ENCODE assay signal across 1 cellular context in genomic region chr11:1772270-1773130, GRCh38.
TF ChIP-seq lines count a peak whose summit lies in the region.

No MANE protein-coding gene starts in this region.

TF ChIP-seq in K562, 482 proteins besides CTCF, POLR2A, EP300 and RAD21 (continued from another document and continues in another):
- TF ChIP-seq ZNF518B (CRISPR knock-in tag; IDR thresholded peaks at IDR 0.05) (no peak), STAT5A (IDR thresholded peaks at IDR 0.05; ENCODE audit: borderline replicate concordance, low read length) (no peak), ZNF407 (IDR thresholded peaks at IDR 0.05; ENCODE audit: low read depth) (no peak), SMARCB1 (IDR thresholded peaks at IDR 0.05; ENCODE audit: insufficient read length, low read depth) (no peak), MXI1 (IDR thresholded peaks at IDR 0.05; ENCODE audit: low read depth, low read length) (no peak), ESRRA (IDR thresholded peaks at IDR 0.05; ENCODE audit: borderline replicate concordance, low read depth) (peak; percentile 86), ELK3 (CRISPR knock-in tag; IDR thresholded peaks at IDR 0.05) (no peak), FUS (optimal IDR thresholded peaks at IDR 0.05; ENCODE audit: low read depth, low read length) (no peak), ZNF696 (CRISPR knock-in tag; conservative IDR thresholded peaks at IDR 0.05) (no peak), ZFP1 (CRISPR knock-in tag; IDR thresholded peaks at IDR 0.05) (no peak), CHD1 (IDR thresholded peaks at IDR 0.05; ENCODE audit: low read length) (no peak), MTA2 (IDR thresholded peaks at IDR 0.05; ENCODE audit: low read depth) (no peak), ZNF23 (CRISPR knock-in tag; IDR thresholded peaks at IDR 0.05) (no peak), ZNF316 (IDR thresholded peaks at IDR 0.05) (peak; percentile 100), IRF1 (CRISPR knock-in tag; IDR thresholded peaks at IDR 0.05; ENCODE audit: borderline replicate concordance) (no peak), PTBP1 (IDR thresholded peaks at IDR 0.05; ENCODE audit: low read depth, low read length) (no peak), HNRNPH1 (optimal IDR thresholded peaks at IDR 0.05; ENCODE audit: low read depth, low read length) (no peak), CC2D1A (IDR thresholded peaks at IDR 0.05) (no peak), FOXJ3 (CRISPR knock-in tag; IDR thresholded peaks at IDR 0.05) (no peak), SP2 (IDR thresholded peaks at IDR 0.05; ENCODE audit: extremely low read depth, low read depth, low read length, poor library complexity, severe bottlenecking) (no peak), CBFA2T2 (conservative IDR thresholded peaks at IDR 0.05) (peak; percentile 7; the same call in 1 of the 2 replicates), SAP30 (IDR thresholded peaks at IDR 0.05; ENCODE audit: borderline replicate concordance, insufficient read depth, low read depth, low read length, poor library complexity, severe bottlenecking) (no peak), HIVEP1 (CRISPR knock-in tag; IDR thresholded peaks at IDR 0.05) (no peak), PHF8 (IDR thresholded peaks at IDR 0.05; ENCODE audit: borderline replicate concordance, low read length) (peak; percentile 33; the same call in 1 of the 2 replicates), BMI1 (IDR thresholded peaks at IDR 0.05; ENCODE audit: low read length) (no peak), HLTF (IDR thresholded peaks at IDR 0.05) (peak; percentile 57; the same call in 1 of the 2 replicates), ZNF398 (CRISPR knock-in tag; IDR thresholded peaks at IDR 0.05) (no peak), EWSR1 (IDR thresholded peaks at IDR 0.05; ENCODE audit: borderline replicate concordance, low read depth, partially characterized antibody) (no peak), ZKSCAN3 (CRISPR knock-in tag; IDR thresholded peaks at IDR 0.05) (no peak), MTA1 (IDR thresholded peaks at IDR 0.05; ENCODE audit: borderline replicate concordance) (peak; percentile 63; the same call in 1 of the 2 replicates), ILK (tag; IDR thresholded peaks at IDR 0.05; ENCODE audit: borderline replicate concordance, low read depth) (no peak), XRCC4 (IDR thresholded peaks at IDR 0.05; ENCODE audit: extremely low read depth, insufficient read depth, insufficient read length) (no peak)
- TF ChIP-seq, protein P1, sequence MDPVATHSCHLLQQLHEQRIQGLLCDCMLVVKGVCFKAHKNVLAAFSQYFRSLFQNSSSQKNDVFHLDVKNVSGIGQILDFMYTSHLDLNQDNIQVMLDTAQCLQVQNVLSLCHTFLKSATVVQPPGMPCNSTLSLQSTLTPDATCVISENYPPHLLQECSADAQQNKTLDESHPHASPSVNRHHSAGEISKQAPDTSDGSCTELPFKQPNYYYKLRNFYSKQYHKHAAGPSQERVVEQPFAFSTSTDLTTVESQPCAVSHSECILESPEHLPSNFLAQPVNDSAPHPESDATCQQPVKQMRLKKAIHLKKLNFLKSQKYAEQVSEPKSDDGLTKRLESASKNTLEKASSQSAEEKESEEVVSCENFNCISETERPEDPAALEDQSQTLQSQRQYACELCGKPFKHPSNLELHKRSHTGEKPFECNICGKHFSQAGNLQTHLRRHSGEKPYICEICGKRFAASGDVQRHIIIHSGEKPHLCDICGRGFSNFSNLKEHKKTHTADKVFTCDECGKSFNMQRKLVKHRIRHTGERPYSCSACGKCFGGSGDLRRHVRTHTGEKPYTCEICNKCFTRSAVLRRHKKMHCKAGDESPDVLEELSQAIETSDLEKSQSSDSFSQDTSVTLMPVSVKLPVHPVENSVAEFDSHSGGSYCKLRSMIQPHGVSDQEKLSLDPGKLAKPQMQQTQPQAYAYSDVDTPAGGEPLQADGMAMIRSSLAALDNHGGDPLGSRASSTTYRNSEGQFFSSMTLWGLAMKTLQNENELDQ (CRISPR knock-in tag; IDR thresholded peaks at IDR 0.05; ENCODE audit: borderline replicate concordance): no peak
- TF ChIP-seq, protein P2, sequence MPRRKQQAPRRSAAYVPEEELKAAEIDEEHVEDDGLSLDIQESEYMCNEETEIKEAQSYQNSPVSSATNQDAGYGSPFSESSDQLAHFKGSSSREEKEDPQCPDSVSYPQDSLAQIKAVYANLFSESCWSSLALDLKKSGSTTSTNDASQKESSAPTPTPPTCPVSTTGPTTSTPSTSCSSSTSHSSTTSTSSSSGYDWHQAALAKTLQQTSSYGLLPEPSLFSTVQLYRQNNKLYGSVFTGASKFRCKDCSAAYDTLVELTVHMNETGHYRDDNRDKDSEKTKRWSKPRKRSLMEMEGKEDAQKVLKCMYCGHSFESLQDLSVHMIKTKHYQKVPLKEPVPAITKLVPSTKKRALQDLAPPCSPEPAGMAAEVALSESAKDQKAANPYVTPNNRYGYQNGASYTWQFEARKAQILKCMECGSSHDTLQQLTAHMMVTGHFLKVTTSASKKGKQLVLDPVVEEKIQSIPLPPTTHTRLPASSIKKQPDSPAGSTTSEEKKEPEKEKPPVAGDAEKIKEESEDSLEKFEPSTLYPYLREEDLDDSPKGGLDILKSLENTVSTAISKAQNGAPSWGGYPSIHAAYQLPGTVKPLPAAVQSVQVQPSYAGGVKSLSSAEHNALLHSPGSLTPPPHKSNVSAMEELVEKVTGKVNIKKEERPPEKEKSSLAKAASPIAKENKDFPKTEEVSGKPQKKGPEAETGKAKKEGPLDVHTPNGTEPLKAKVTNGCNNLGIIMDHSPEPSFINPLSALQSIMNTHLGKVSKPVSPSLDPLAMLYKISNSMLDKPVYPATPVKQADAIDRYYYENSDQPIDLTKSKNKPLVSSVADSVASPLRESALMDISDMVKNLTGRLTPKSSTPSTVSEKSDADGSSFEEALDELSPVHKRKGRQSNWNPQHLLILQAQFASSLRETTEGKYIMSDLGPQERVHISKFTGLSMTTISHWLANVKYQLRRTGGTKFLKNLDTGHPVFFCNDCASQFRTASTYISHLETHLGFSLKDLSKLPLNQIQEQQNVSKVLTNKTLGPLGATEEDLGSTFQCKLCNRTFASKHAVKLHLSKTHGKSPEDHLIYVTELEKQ (CRISPR knock-in tag; IDR thresholded peaks at IDR 0.05): no peak
- TF ChIP-seq, protein P3, sequence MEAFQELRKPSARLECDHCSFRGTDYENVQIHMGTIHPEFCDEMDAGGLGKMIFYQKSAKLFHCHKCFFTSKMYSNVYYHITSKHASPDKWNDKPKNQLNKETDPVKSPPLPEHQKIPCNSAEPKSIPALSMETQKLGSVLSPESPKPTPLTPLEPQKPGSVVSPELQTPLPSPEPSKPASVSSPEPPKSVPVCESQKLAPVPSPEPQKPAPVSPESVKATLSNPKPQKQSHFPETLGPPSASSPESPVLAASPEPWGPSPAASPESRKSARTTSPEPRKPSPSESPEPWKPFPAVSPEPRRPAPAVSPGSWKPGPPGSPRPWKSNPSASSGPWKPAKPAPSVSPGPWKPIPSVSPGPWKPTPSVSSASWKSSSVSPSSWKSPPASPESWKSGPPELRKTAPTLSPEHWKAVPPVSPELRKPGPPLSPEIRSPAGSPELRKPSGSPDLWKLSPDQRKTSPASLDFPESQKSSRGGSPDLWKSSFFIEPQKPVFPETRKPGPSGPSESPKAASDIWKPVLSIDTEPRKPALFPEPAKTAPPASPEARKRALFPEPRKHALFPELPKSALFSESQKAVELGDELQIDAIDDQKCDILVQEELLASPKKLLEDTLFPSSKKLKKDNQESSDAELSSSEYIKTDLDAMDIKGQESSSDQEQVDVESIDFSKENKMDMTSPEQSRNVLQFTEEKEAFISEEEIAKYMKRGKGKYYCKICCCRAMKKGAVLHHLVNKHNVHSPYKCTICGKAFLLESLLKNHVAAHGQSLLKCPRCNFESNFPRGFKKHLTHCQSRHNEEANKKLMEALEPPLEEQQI (IDR thresholded peaks at IDR 0.05): no peak
